ENCODE assay signal across 16 cellular contexts in the genomic region with DNA sequence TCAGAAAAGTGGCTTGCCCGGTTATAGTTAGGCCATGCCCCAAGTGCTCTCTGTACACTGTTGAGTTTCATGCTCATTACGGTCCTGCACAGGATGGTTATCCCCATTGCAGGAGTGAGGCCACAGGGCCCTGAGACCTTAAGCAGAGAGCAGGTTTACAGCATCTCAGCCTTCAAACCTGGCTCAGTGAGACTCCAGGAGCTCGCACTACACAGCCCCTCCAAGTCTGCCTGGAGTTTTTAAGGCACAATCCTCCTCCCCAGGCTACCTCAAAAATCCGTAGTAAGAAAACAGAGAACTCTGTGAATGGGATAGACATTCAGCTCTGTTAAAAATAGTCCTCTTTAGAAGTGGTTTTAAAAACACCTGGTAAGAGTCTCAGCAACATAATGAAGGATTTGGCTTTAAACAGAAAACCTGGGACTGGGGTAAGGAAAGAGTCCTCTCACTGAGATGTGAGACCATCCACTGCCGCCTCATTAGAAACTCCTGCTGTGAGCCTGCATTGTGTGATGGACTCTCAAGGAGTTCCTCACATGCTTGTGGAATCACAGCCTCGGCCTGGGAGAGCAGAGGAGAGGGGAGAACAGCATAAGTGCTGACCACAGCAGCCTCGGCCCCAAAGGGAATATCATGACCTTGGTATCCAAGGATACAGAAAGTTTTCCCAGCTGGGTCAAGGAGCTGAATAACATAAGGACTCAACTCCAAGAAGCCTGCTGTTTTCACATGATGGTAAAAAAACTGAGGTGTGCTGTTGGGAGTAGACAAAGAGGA.
DNase-seq lines count a peak whose midpoint lies in the region; ATAC-seq and TF ChIP-seq lines count a peak whose summit lies in the region.
"Had no signal": no experiment of that assay in that cellular context is flagged by ENCODE, and none has a peak within 500 bp of the region (broad histone marks: within the 10 kb centered on the region; RNA-seq: fewer than 3 reads in every experiment).

No MANE protein-coding gene starts in this region.

- TF ChIP-seq POLR2A in ovary (IDR thresholded peaks at IDR 0.05), result no peak

- no peaks in the 10 kb centered on the region for H3K27me3 ChIP-seq in left ventricle myocardium inferior (ENCODE audit: low read depth)
- H3K27me3 ChIP-seq in ovary, result no peaks in the 10 kb centered on the region
- no peaks in the 10 kb centered on the region for H3K27me3 ChIP-seq in WERI-Rb-1 (ENCODE audit: insufficient read depth, low read depth, severe bottlenecking)
- H3K27me3 ChIP-seq: gastroesophageal sphincter had no signal

- H3K27ac ChIP-seq in left ventricle myocardium inferior (replicated peaks), result peak overlapping the region; percentile 10
- peak overlapping the region in 1 of 2 donors; percentile 59 for H3K27ac ChIP-seq in ovary
- H3K27ac ChIP-seq in WERI-Rb-1, result no peak overlapping the region
- H3K27ac ChIP-seq: C4-2B, gastroesophageal sphincter had no signal

- no peaks in the 10 kb centered on the region for H3K9me3 Mint-ChIP-seq in HFFc6

- no peak for TF ChIP-seq CTCF in astrocyte of the spinal cord (IDR thresholded peaks at IDR 0.05; ENCODE audit: low read depth, low read length)
- no peak for TF ChIP-seq CTCF in left ventricle myocardium inferior (IDR thresholded peaks at IDR 0.05; ENCODE audit: borderline replicate concordance)
- no peak for TF ChIP-seq CTCF in ovary (IDR thresholded peaks at IDR 0.05)
- TF ChIP-seq CTCF in WERI-Rb-1 (IDR thresholded peaks at IDR 0.05; ENCODE audit: low read depth, low read length), result no peak
- TF ChIP-seq CTCF in HFFc6 (IDR thresholded peaks at IDR 0.05), result no peak

- in situ Hi-C loops in astrocyte of the spinal cord (cut with HindIII; ENCODE audit: low sequenced_read_pairs), result no loop called here

- DNase-seq in GM04504 (ENCODE audit: low read depth), result peak; percentile 3
- DNase-seq in astrocyte of the spinal cord (ENCODE audit: low read depth, low spot score), result peak; percentile 86
- DNase-seq in left ventricle myocardium inferior, result no peak
- DNase-seq in ovary, result peak; percentile 61 to 78 (median 70)
- no peak for DNase-seq in NCI-H1048 (lab: John Stamatoyannopoulos, UW)
- no peak for DNase-seq in WERI-Rb-1
- DNase-seq in HFFc6, result no peak
- DNase-seq: activated CD4-positive, alpha-beta T cell treated with anti-CD3 and anti-CD28 coated beads for 48 hours; activated effector memory CD4-positive, alpha-beta T cell treated with anti-CD3 and anti-CD28 coated beads, Interleukin-2, amount 50 U/mL, for 16 hours; KBM-7; NCI-H2029 treated with DMSO at 0.1 percent for 48 hours; OCI-M1 had no signal

- WGBS in ovary, 3 donors, result 39 to 49% (median 44%) methylated on average over 7 of the region's 7 CpGs

- no peaks in the 10 kb centered on the region for H3K4me1 Mint-ChIP-seq in HFFc6 (ENCODE audit: low read depth)

- no peaks in the 10 kb centered on the region; the same call in 1 of the 2 replicates for H3K27me3 Mint-ChIP-seq in HFFc6 (ENCODE audit: insufficient read depth)

- no peak overlapping the region for H3K27ac Mint-ChIP-seq in HFFc6

- no peak for ATAC-seq in GM19467 (IDR thresholded peaks at IDR 0.05; ENCODE audit: unreplicated experiment)
- ATAC-seq: gastroesophageal sphincter, left lobe of liver had no signal

- peaks cover 20% of the 10 kb centered on the region for H3K36me3 ChIP-seq in left ventricle myocardium inferior
- no peaks in the 10 kb centered on the region for H3K36me3 ChIP-seq in ovary
- peaks cover 11% of the 10 kb centered on the region for H3K36me3 ChIP-seq in WERI-Rb-1

- no peak overlapping the region for H3K4me3 Mint-ChIP-seq in HFFc6

- H3K4me1 ChIP-seq in left ventricle myocardium inferior (no peaks in the 10 kb centered on the region), ovary (ENCODE audit: insufficient read depth) (peaks cover 10% of the 10 kb centered on the region)

- TF ChIP-seq EP300 in ovary (IDR thresholded peaks at IDR 0.05), result no peak

- no peaks in the 10 kb centered on the region for H3K9me3 ChIP-seq in left ventricle myocardium inferior (replicated peaks)
- no peaks in the 10 kb centered on the region for H3K9me3 ChIP-seq in ovary
- no peaks in the 10 kb centered on the region for H3K9me3 ChIP-seq in WERI-Rb-1 (ENCODE audit: severe bottlenecking)
- H3K9me3 ChIP-seq: gastroesophageal sphincter had no signal

- no peak overlapping the region for H3K4me3 ChIP-seq in astrocyte of the spinal cord (ENCODE audit: low read depth, low read length)
- no peak overlapping the region for H3K4me3 ChIP-seq in left ventricle myocardium inferior
- no peak overlapping the region for H3K4me3 ChIP-seq in ovary
- no peak overlapping the region for H3K4me3 ChIP-seq in WERI-Rb-1 (ENCODE audit: low read depth, low read length)
- H3K4me3 ChIP-seq: gastroesophageal sphincter had no signal

- intact Hi-C loops in left ventricle myocardium inferior (cut with micrococcal nuclease), result no loop called here
- intact Hi-C loops in ovary (cut with DNase I), result no loop called here

- H3K36me3 Mint-ChIP-seq in HFFc6 (ENCODE audit: low read depth), result peaks cover 14% of the 10 kb centered on the region

Comparison
In these comparisons a context has a peak if more than half of its experiments do, and no peak if none do; other contexts are left out.
1. DNase-seq: peak in GM04504 (single experiment), astrocyte of the spinal cord (single experiment) and ovary (5 of 5); none in left ventricle myocardium inferior (single experiment), NCI-H1048 (single experiment), WERI-Rb-1 (single experiment) and HFFc6 (single experiment).